In the genomic region with DNA sequence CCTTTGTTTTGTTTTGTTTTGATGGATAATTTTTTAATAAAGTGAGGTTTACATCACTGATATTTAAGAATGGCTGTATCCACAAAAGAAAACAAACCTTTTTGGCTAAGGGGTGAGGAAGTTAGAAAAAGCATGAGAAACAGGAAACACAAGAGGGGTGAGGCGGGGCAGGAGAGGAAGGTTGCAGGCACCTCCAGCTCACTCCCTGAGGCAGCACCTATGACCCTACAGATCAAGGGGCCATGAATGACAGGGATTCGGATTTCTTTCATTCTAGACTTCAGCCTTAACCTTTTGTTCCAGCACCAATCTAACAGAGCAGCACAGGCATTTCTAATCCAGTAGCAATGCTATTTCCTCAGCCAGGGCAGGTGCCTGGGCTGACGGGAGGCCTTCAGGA, we compare ENCODE assay signal across 18 cellular contexts. TPM values are rescaled to one million over a fixed set of nuclear protein-coding genes. Genes with fewer than 3 reads are reported as not detected.
DNase-seq lines count a peak whose midpoint lies in the region; ATAC-seq and TF ChIP-seq lines count a peak whose summit lies in the region.
"Had no signal": no experiment of that assay in that cellular context is flagged by ENCODE, and none has a peak within 500 bp of the region (broad histone marks: within the 10 kb centered on the region; RNA-seq: fewer than 3 reads in every experiment).

No MANE protein-coding gene starts in this region.

- H3K36me3 Mint-ChIP-seq in activated CD8-positive, alpha-beta T cell treated with anti-CD3 and anti-CD28 coated beads, Interleukin-2, amount 10 ng/mL, durations not matched to agents 7 days and 5 days (ENCODE audit: low read depth), result no peaks in the 10 kb centered on the region
- H3K36me3 Mint-ChIP-seq: CD14-positive monocyte; CD8-positive, alpha-beta T cell had no signal

- H3K27ac Mint-ChIP-seq in activated CD8-positive, alpha-beta T cell treated with anti-CD3 and anti-CD28 coated beads, Interleukin-2, amount 10 ng/mL, durations not matched to agents 7 days and 5 days, result no peak overlapping the region
- H3K27ac Mint-ChIP-seq: CD14-positive monocyte; CD8-positive, alpha-beta T cell; H9 had no signal

- peak overlapping the region; percentile 53 for H3K27ac ChIP-seq in substantia nigra (ENCODE audit: low read depth, low read length, poor library complexity, severe bottlenecking)
- H3K27ac ChIP-seq: A549 had no signal

- DNase-seq in HuH-7.5 (ENCODE audit: low spot score) (peak; percentile 5), epithelial cell of esophagus (ENCODE audit: low read depth) (peak; percentile 11), iPS-NIHi7 (ENCODE audit: extremely low spot score) (peak; percentile 15), substantia nigra (lab: John Stamatoyannopoulos, UW) (no peak), dedifferentiated amniotic fluid mesenchymal stem cell (ENCODE audit: extremely low spot score) (no peak)
- no peak for DNase-seq in activated CD8-positive, alpha-beta T cell treated with anti-CD3 and anti-CD28 coated beads, Interleukin-2, amount 10 ng/mL, durations not matched to agents 7 days and 5 days
- DNase-seq: CD8-positive, alpha-beta T cell; COR-L47; DMS153; DMS79 treated with DMSO at 0.1 percent for 48 hours; EL; GDM1; H9 had no signal

- POLR2A ChIA-PET in activated CD8-positive, alpha-beta T cell treated with anti-CD3 and anti-CD28 coated beads, Interleukin-2, amount 10 ng/mL, durations not matched to agents 7 days and 5 days (lab: Charles Lee), result no interaction called here

- no peak overlapping the region for H3K4me3 Mint-ChIP-seq in activated CD8-positive, alpha-beta T cell treated with anti-CD3 and anti-CD28 coated beads, Interleukin-2, amount 10 ng/mL, durations not matched to agents 7 days and 5 days
- H3K4me3 Mint-ChIP-seq: CD14-positive monocyte; CD8-positive, alpha-beta T cell; H9 had no signal

- no peak overlapping the region for H3K4me3 ChIP-seq in epithelial cell of esophagus (ENCODE audit: low read length)
- H3K4me3 ChIP-seq: A549 had no signal

- H3K4me1 Mint-ChIP-seq in activated CD8-positive, alpha-beta T cell treated with anti-CD3 and anti-CD28 coated beads, Interleukin-2, amount 10 ng/mL, durations not matched to agents 7 days and 5 days (ENCODE audit: low read depth), result no peaks in the 10 kb centered on the region
- H3K4me1 Mint-ChIP-seq: CD14-positive monocyte had no signal

- ATAC-seq in HG02852 (IDR thresholded peaks at IDR 0.05; ENCODE audit: unreplicated experiment) (no peak), GM21528 (IDR thresholded peaks at IDR 0.05; ENCODE audit: low FRiP score, unreplicated experiment) (no peak)
- ATAC-seq in activated CD8-positive, alpha-beta T cell treated with anti-CD3 and anti-CD28 coated beads, Interleukin-2, amount 10 ng/mL, durations not matched to agents 7 days and 5 days, result no peak
- ATAC-seq: A549; CD8-positive, alpha-beta T cell; HepG2 had no signal

- no peak for TF ChIP-seq CTCF in epithelial cell of esophagus (IDR thresholded peaks at IDR 0.05; ENCODE audit: insufficient read depth, low read depth, low read length, missing control alignments)

- H3K27me3 Mint-ChIP-seq in activated CD8-positive, alpha-beta T cell treated with anti-CD3 and anti-CD28 coated beads, Interleukin-2, amount 10 ng/mL, durations not matched to agents 7 days and 5 days (ENCODE audit: low read depth), result no peaks in the 10 kb centered on the region

- CTCF ChIA-PET in activated CD8-positive, alpha-beta T cell treated with anti-CD3 and anti-CD28 coated beads, Interleukin-2, amount 10 ng/mL, durations not matched to agents 7 days and 5 days (lab: Charles Lee), result no interaction called here

- H3K9me3 Mint-ChIP-seq in activated CD8-positive, alpha-beta T cell treated with anti-CD3 and anti-CD28 coated beads, Interleukin-2, amount 10 ng/mL, durations not matched to agents 7 days and 5 days (ENCODE audit: insufficient read depth), result no peaks in the 10 kb centered on the region

RNA-seq across cellular contexts. Expression of gene CLCA4, which starts 4.4 kb away (rescaled TPM):
- not detected for total RNA-seq in activated CD8-positive, alpha-beta T cell treated with anti-CD3 and anti-CD28 coated beads, Interleukin-2, amount 10 ng/mL, durations not matched to agents 7 days and 5 days
- total RNA-seq: CD8-positive, alpha-beta T cell; H9; HepG2 had no signal

Comparison
In these comparisons a context has a peak if more than half of its experiments do, and no peak if none do; other contexts are left out.
1. DNase-seq: peak in HuH-7.5 (single experiment), epithelial cell of esophagus (single experiment) and iPS-NIHi7 (single experiment); none in substantia nigra (0 of 49), activated CD8-positive, alpha-beta T cell treated with anti-CD3 and anti-CD28 coated beads, Interleukin-2, amount 10 ng/mL, durations not matched to agents 7 days and 5 days (single experiment) and dedifferentiated amniotic fluid mesenchymal stem cell (single experiment).